Comparison of ENCODE assay signal across 29 cellular contexts in genomic region chrX:44735498-44735897, GRCh38.
"Had no signal": no experiment of that assay in that cellular context is flagged by ENCODE, and none has a peak within 500 bp of the region (broad histone marks: within the 10 kb centered on the region; RNA-seq: fewer than 3 reads in every experiment).

No MANE protein-coding gene starts in this region.

- H3K36me3 ChIP-seq: ascending aorta, cardiac muscle cell, Peyer's patch, SJSA1 had no signal

- H3K36me3 Mint-ChIP-seq: activated CD4-positive, alpha-beta memory T cell treated with anti-CD3 and anti-CD28 coated beads for 36 hours; activated naive CD4-positive, alpha-beta T cell treated with anti-CD3 and anti-CD28 coated beads, Interleukin-2, amount 50 U/mL, for 72 hours; brain; WTC11 had no signal

- H3K4me3 ChIP-seq: ascending aorta, cardiac muscle cell, Peyer's patch, SJSA1 had no signal

- H3K9me3 Mint-ChIP-seq: activated CD4-positive, alpha-beta memory T cell treated with anti-CD3 and anti-CD28 coated beads for 36 hours; activated naive CD4-positive, alpha-beta T cell treated with anti-CD3 and anti-CD28 coated beads, Interleukin-2, amount 50 U/mL, for 72 hours; activated naive CD8-positive, alpha-beta T cell treated with anti-CD3 and anti-CD28 coated beads, Interleukin-2, amount 50 U/mL, for 24 hours had no signal

- H3K4me3 Mint-ChIP-seq: activated CD4-positive, alpha-beta memory T cell treated with anti-CD3 and anti-CD28 coated beads for 36 hours; activated CD4-positive, alpha-beta T cell treated with anti-CD3 and anti-CD28 coated beads, Interleukin-2, amount 10 ng/mL, durations not matched to agents 24 days and 14 days; activated naive CD8-positive, alpha-beta T cell treated with anti-CD3 and anti-CD28 coated beads, Interleukin-2, amount 50 U/mL, for 24 hours; activated T-cell treated with anti-CD3 and anti-CD28 coated beads, Interleukin-2, amount 50 U/mL, for 4 hours; brain; T-helper 17 cell; WTC11 had no signal

- ATAC-seq: activated naive CD4-positive, alpha-beta T cell treated with anti-CD3 and anti-CD28 coated beads, Interleukin-2, amount 50 U/mL, for 72 hours; activated naive CD8-positive, alpha-beta T cell treated with anti-CD3 and anti-CD28 coated beads, Interleukin-2, amount 50 U/mL, for 24 hours; activated T-cell treated with anti-CD3 and anti-CD28 coated beads, Interleukin-2, amount 50 U/mL, for 4 hours; T-helper 17 cell; WTC11 had no signal

- H3K27ac Mint-ChIP-seq: activated CD4-positive, alpha-beta memory T cell treated with anti-CD3 and anti-CD28 coated beads for 36 hours; activated CD4-positive, alpha-beta T cell treated with anti-CD3 and anti-CD28 coated beads, Interleukin-2, amount 10 ng/mL, durations not matched to agents 24 days and 14 days; activated naive CD4-positive, alpha-beta T cell treated with anti-CD3 and anti-CD28 coated beads, Interleukin-2, amount 50 U/mL, for 72 hours; activated naive CD8-positive, alpha-beta T cell treated with anti-CD3 and anti-CD28 coated beads, Interleukin-2, amount 50 U/mL, for 24 hours; brain; T-helper 17 cell; WTC11 had no signal

- H3K4me1 Mint-ChIP-seq: activated CD4-positive, alpha-beta T cell treated with anti-CD3 and anti-CD28 coated beads, Interleukin-2, amount 10 ng/mL, durations not matched to agents 24 days and 14 days; activated naive CD8-positive, alpha-beta T cell treated with anti-CD3 and anti-CD28 coated beads, Interleukin-2, amount 50 U/mL, for 24 hours; brain; T-helper 17 cell; WTC11 had no signal

- DNase-seq: activated CD4-positive, alpha-beta memory T cell treated with anti-CD3 and anti-CD28 coated beads for 36 hours; activated CD4-positive, alpha-beta T cell treated with anti-CD3 and anti-CD28 coated beads, Interleukin-2, amount 10 ng/mL, durations not matched to agents 24 days and 14 days; activated CD4-positive, CD25-positive, alpha-beta regulatory T cell treated with anti-CD3 and anti-CD28 coated beads, Interleukin-2, amount 50 U/mL, for 72 hours; activated CD8-positive, alpha-beta memory T cell treated with anti-CD3 and anti-CD28 coated beads for 24 hours; activated effector memory CD4-positive, alpha-beta T cell treated with anti-CD3 and anti-CD28 coated beads, Interleukin-2, amount 50 U/mL, for 16 hours; activated naive CD4-positive, alpha-beta T cell treated with Interleukin-2 at 50 U/mL for 16 hours; activated naive CD8-positive, alpha-beta T cell treated with anti-CD3 and anti-CD28 coated beads, Interleukin-2, amount 50 U/mL, for 24 hours; activated T-cell treated with anti-CD3 and anti-CD28 coated beads, Interleukin-2, amount 50 U/mL, for 4 hours; amniotic stem cell; KG1; NCI-H1092; NCI-H1417; NCI-H1930; NCI-H2107; NCI-H446; NCI-H524; NK-92 treated with Interleukin-12 subunit alpha and Interleukin-12 subunit beta, amount 100 ng/mL, for 24 hours; OCI-M1; Peyer's patch; Right ventricle myocardium superior; T-helper 17 cell; T-helper 9 cell had no signal

- H3K27me3 ChIP-seq: ascending aorta, cardiac muscle cell, Peyer's patch, SJSA1 had no signal

- H3K4me1 ChIP-seq: ascending aorta, Peyer's patch, SJSA1 had no signal

- H3K27me3 Mint-ChIP-seq: activated CD4-positive, alpha-beta T cell treated with anti-CD3 and anti-CD28 coated beads, Interleukin-2, amount 10 ng/mL, durations not matched to agents 24 days and 14 days; activated naive CD8-positive, alpha-beta T cell treated with anti-CD3 and anti-CD28 coated beads, Interleukin-2, amount 50 U/mL, for 24 hours; brain; T-helper 17 cell had no signal

- H3K27ac ChIP-seq: ascending aorta, cardiac muscle cell, Peyer's patch, RWPE1, SJSA1 had no signal

- H3K9me3 ChIP-seq: ascending aorta, Peyer's patch, SJSA1 had no signal
